Comparison of ENCODE assay signal across 8 cellular contexts in genomic region chr20:45346291-45346718, GRCh38. TPM values are rescaled to one million over a fixed set of nuclear protein-coding genes. Genes with fewer than 3 reads are reported as not detected.
DNase-seq lines count a peak whose midpoint lies in the region; ATAC-seq and TF ChIP-seq lines count a peak whose summit lies in the region.

No MANE protein-coding gene starts in this region.

- no peak for TF ChIP-seq CTCF in hepatocyte (IDR thresholded peaks at IDR 0.05; ENCODE audit: poor library complexity)

- H3K9me3 Mint-ChIP-seq in activated CD4-positive, alpha-beta memory T cell treated with anti-CD3 and anti-CD28 coated beads, Interleukin-2, amount 10 ng/mL, durations not matched to agents 7 days and 5 days = no peaks in the 10 kb centered on the region
- no peaks in the 10 kb centered on the region for H3K9me3 Mint-ChIP-seq in stimulated activated effector memory CD8-positive, alpha-beta T cell treated with anti-CD3 and anti-CD28 coated beads, Interleukin-12 subunit alpha, Interleukin-12 subunit beta, amount 100 ng/mL, for 72 hours

- H3K4me3 Mint-ChIP-seq in activated CD4-positive, alpha-beta memory T cell treated with anti-CD3 and anti-CD28 coated beads, Interleukin-2, amount 10 ng/mL, durations not matched to agents 7 days and 5 days = peak overlapping the region; percentile 86
- H3K4me3 Mint-ChIP-seq in stimulated activated effector memory CD8-positive, alpha-beta T cell treated with anti-CD3 and anti-CD28 coated beads, Interleukin-12 subunit alpha, Interleukin-12 subunit beta, amount 100 ng/mL, for 72 hours = peak overlapping the region; percentile 86

- H2AFZ ChIP-seq in hepatocyte = no peak overlapping the region

- DNase-seq in HT-29 (ENCODE audit: low spot score) (peak; percentile 39), hepatocyte (ENCODE audit: low spot score) (no peak), NCI-H82 (lab: John Stamatoyannopoulos, UW) (no peak), HCEC 1CT (no peak)
- DNase-seq in activated CD4-positive, alpha-beta memory T cell treated with anti-CD3 and anti-CD28 coated beads, Interleukin-2, amount 10 ng/mL, durations not matched to agents 7 days and 5 days = no peak
- DNase-seq in stimulated activated effector memory CD8-positive, alpha-beta T cell treated with anti-CD3 and anti-CD28 coated beads, Interleukin-12 subunit alpha, Interleukin-12 subunit beta, amount 100 ng/mL, for 72 hours (ENCODE audit: low spot score in 2 of 2) = no peak
- no peak for DNase-seq in stimulated activated CD4-positive, alpha-beta T cell treated with anti-CD3 and anti-CD28 coated beads, Interleukin-15, amount 100 ng/mL, for 24 hours

- H3K27ac ChIP-seq in hepatocyte = peak overlapping the region; percentile 96

- CTCF ChIA-PET in activated CD4-positive, alpha-beta memory T cell treated with anti-CD3 and anti-CD28 coated beads, Interleukin-2, amount 10 ng/mL, durations not matched to agents 7 days and 5 days (lab: Charles Lee) = interaction anchor here (0.5 to 4.0 kb wide), 6 partner anchors 15 to 424 kb away, joined by 3 to 19 read pairs (median 7); partner anchors contain the start of gene SYS1

- H3K27me3 Mint-ChIP-seq in activated CD4-positive, alpha-beta memory T cell treated with anti-CD3 and anti-CD28 coated beads, Interleukin-2, amount 10 ng/mL, durations not matched to agents 7 days and 5 days = no peaks in the 10 kb centered on the region

- H4K20me1 ChIP-seq in hepatocyte (ENCODE audit: insufficient read depth, poor library complexity, severe bottlenecking) = peaks cover 13% of the 10 kb centered on the region

- WGBS in hepatocyte (ENCODE audit: low lambda C conversion rate, missing lambda C conversion rate) = 64% methylated on average over 3 of the region's 3 CpGs

- H3K27me3 ChIP-seq in hepatocyte = no peaks in the 10 kb centered on the region

- H3K36me3 Mint-ChIP-seq in activated CD4-positive, alpha-beta memory T cell treated with anti-CD3 and anti-CD28 coated beads, Interleukin-2, amount 10 ng/mL, durations not matched to agents 7 days and 5 days (ENCODE audit: low read depth) = peaks cover 4% of the 10 kb centered on the region
- peaks cover 53% of the 10 kb centered on the region for H3K36me3 Mint-ChIP-seq in stimulated activated effector memory CD8-positive, alpha-beta T cell treated with anti-CD3 and anti-CD28 coated beads, Interleukin-12 subunit alpha, Interleukin-12 subunit beta, amount 100 ng/mL, for 72 hours

- no peak overlapping the region for H3K27ac Mint-ChIP-seq in activated CD4-positive, alpha-beta memory T cell treated with anti-CD3 and anti-CD28 coated beads, Interleukin-2, amount 10 ng/mL, durations not matched to agents 7 days and 5 days
- H3K27ac Mint-ChIP-seq in stimulated activated effector memory CD8-positive, alpha-beta T cell treated with anti-CD3 and anti-CD28 coated beads, Interleukin-12 subunit alpha, Interleukin-12 subunit beta, amount 100 ng/mL, for 72 hours = peak overlapping the region; percentile 92

- H3K9me2 ChIP-seq in hepatocyte (replicated peaks; ENCODE audit: insufficient read depth) = no peaks in the 10 kb centered on the region

- peak overlapping the region; percentile 26 for H3K4me3 ChIP-seq in hepatocyte

- no peak for ATAC-seq in stimulated activated effector memory CD8-positive, alpha-beta T cell treated with anti-CD3 and anti-CD28 coated beads, Interleukin-12 subunit alpha, Interleukin-12 subunit beta, amount 100 ng/mL, for 72 hours
- no peak for ATAC-seq in HG03039 (IDR thresholded peaks at IDR 0.05; ENCODE audit: unreplicated experiment)

- H3K36me3 ChIP-seq in hepatocyte (replicated peaks; ENCODE audit: insufficient read depth, low read depth) = no peaks in the 10 kb centered on the region

- H3K9me3 ChIP-seq in hepatocyte (ENCODE audit: low read depth) = no peaks in the 10 kb centered on the region

- H3K4me1 ChIP-seq in hepatocyte (ENCODE audit: insufficient read depth) = peaks cover 57% of the 10 kb centered on the region

- H3K79me2 ChIP-seq in hepatocyte = peaks cover 38% of the 10 kb centered on the region

- POLR2A ChIA-PET in activated CD4-positive, alpha-beta memory T cell treated with anti-CD3 and anti-CD28 coated beads, Interleukin-2, amount 10 ng/mL, durations not matched to agents 7 days and 5 days (lab: Charles Lee) = interaction anchor here (1.1 to 4.6 kb wide), 8 partner anchors 9 to 86 kb away, joined by 3 to 25 read pairs (median 7); partner anchors contain the start of gene SYS1

- peak overlapping the region; percentile 87 for H3K4me2 ChIP-seq in hepatocyte

- H3K4me1 Mint-ChIP-seq in activated CD4-positive, alpha-beta memory T cell treated with anti-CD3 and anti-CD28 coated beads, Interleukin-2, amount 10 ng/mL, durations not matched to agents 7 days and 5 days = peaks cover 51% of the 10 kb centered on the region
- peaks cover 44% of the 10 kb centered on the region for H3K4me1 Mint-ChIP-seq in stimulated activated effector memory CD8-positive, alpha-beta T cell treated with anti-CD3 and anti-CD28 coated beads, Interleukin-12 subunit alpha, Interleukin-12 subunit beta, amount 100 ng/mL, for 72 hours

RNA-seq across cellular contexts. Expression of gene SDC4, which starts 1.9 kb away (rescaled TPM):
- 79.1 and 90.1 TPM in 2 replicates for total RNA-seq in HT-29 (2014; rRNA removed; shearing (Covaris generic))
- total RNA-seq in activated CD4-positive, alpha-beta memory T cell treated with anti-CD3 and anti-CD28 coated beads, Interleukin-2, amount 10 ng/mL, durations not matched to agents 7 days and 5 days = 10 to 100 TPM; 28.1 to 28.3 TPM
- 191 and 194 TPM in 2 replicates for total RNA-seq in hepatocyte
- polyA plus RNA-seq in hepatocyte = 159 and 178 TPM in 2 replicates

RNA-seq across cellular contexts. Expression of gene SYS1, which starts 16.7 kb away (rescaled TPM):
- 73.6 and 74.7 TPM in 2 replicates for total RNA-seq in HT-29 (2014; rRNA removed; shearing (Covaris generic))
- total RNA-seq in activated CD4-positive, alpha-beta memory T cell treated with anti-CD3 and anti-CD28 coated beads, Interleukin-2, amount 10 ng/mL, durations not matched to agents 7 days and 5 days = 10 to 100 TPM; 22.1 to 24.2 TPM
- 42.0 and 50.7 TPM in 2 replicates for total RNA-seq in hepatocyte
- 28.9 and 35.8 TPM in 2 replicates for polyA plus RNA-seq in hepatocyte

RNA-seq across cellular contexts. Expression of gene TP53TG5, which starts 31.8 kb away (rescaled TPM):
- 0.23 and 1.6 TPM in 2 replicates for total RNA-seq in HT-29 (2014; rRNA removed; shearing (Covaris generic))
- total RNA-seq in activated CD4-positive, alpha-beta memory T cell treated with anti-CD3 and anti-CD28 coated beads, Interleukin-2, amount 10 ng/mL, durations not matched to agents 7 days and 5 days = not detected
- not detected in 2 replicates for total RNA-seq in hepatocyte
- 0.23 TPM in 1 of 2 replicates, not detected in the other for polyA plus RNA-seq in hepatocyte

RNA-seq across cellular contexts. Expression of gene MATN4, which starts 38.2 kb away (rescaled TPM):
- total RNA-seq in HT-29 (2014; rRNA removed; shearing (Covaris generic)) = 0.13 and 0.46 TPM in 2 replicates
- 1 to 10 TPM in 1 of 2 experiments, under 1 TPM in 1; 0.83 to 1.5 TPM for total RNA-seq in activated CD4-positive, alpha-beta memory T cell treated with anti-CD3 and anti-CD28 coated beads, Interleukin-2, amount 10 ng/mL, durations not matched to agents 7 days and 5 days
- 0.57 TPM in 1 of 2 replicates, not detected in the other for total RNA-seq in hepatocyte
- 0.50 TPM in 1 of 2 replicates, not detected in the other for polyA plus RNA-seq in hepatocyte

RNA-seq across cellular contexts. Expression of gene RBPJL, which starts 39.7 kb away (rescaled TPM):
- total RNA-seq in HT-29 (2014; rRNA removed; shearing (Covaris generic)) = not detected in 2 replicates
- total RNA-seq in activated CD4-positive, alpha-beta memory T cell treated with anti-CD3 and anti-CD28 coated beads, Interleukin-2, amount 10 ng/mL, durations not matched to agents 7 days and 5 days = not detected
- total RNA-seq in hepatocyte = not detected in 2 replicates
- not detected in 2 replicates for polyA plus RNA-seq in hepatocyte
